Comparison of ENCODE assay signal across 10 cellular contexts in genomic region chr9:120869726-120870125, GRCh38. TPM values are rescaled to one million over a fixed set of nuclear protein-coding genes. Genes with fewer than 3 reads are reported as not detected.
A peak's percentile ranks its signal among the peaks of the same experiment; 100 is the strongest.
DNase-seq lines count a peak whose midpoint lies in the region; ATAC-seq and TF ChIP-seq lines count a peak whose summit lies in the region.
"Had no signal": no experiment of that assay in that cellular context is flagged by ENCODE, and none has a peak within 500 bp of the region (broad histone marks: within the 10 kb centered on the region; RNA-seq: fewer than 3 reads in every experiment).

No MANE protein-coding gene starts in this region.

- peak overlapping the region; percentile 86 for H3K9ac ChIP-seq in adipocyte (ENCODE audit: low read length)

- in situ Hi-C loops in GM13977 (cut with MboI; ENCODE audit: low pct_unique_long_range_greater_than_20kb, low sequenced_read_pairs, unreplicated experiment) = no loop called here

- H3K9me3 ChIP-seq in adipocyte (ENCODE audit: control insufficient read depth, low read length) (no peaks in the 10 kb centered on the region), mucosa of descending colon (no peaks in the 10 kb centered on the region), thoracic aorta (no peaks in the 10 kb centered on the region)

- ATAC-seq in mucosa of descending colon (no peak), thoracic aorta (ENCODE audit: insufficient number of reproducible peaks, low FRiP score, low read depth) (no peak), GM21381 (IDR thresholded peaks at IDR 0.05; ENCODE audit: unreplicated experiment) (no peak)

- H3K27ac ChIP-seq in thoracic aorta = peak overlapping the region; percentile 71 to 82
- H3K27ac ChIP-seq: SK-N-MC had no signal

- peaks cover 55% of the 10 kb centered on the region for H3K4me1 Mint-ChIP-seq in activated T-cell treated with anti-CD3 and anti-CD28 coated beads, Interleukin-2, amount 50 U/mL, for 24 hours (ENCODE audit: low read depth)

- peak overlapping the region; percentile 83 for H3K27ac Mint-ChIP-seq in activated T-cell treated with anti-CD3 and anti-CD28 coated beads, Interleukin-2, amount 50 U/mL, for 24 hours

- H3K36me3 Mint-ChIP-seq in activated T-cell treated with anti-CD3 and anti-CD28 coated beads, Interleukin-2, amount 50 U/mL, for 24 hours (ENCODE audit: low read depth) = peaks cover 93% of the 10 kb centered on the region

- H3K27me3 ChIP-seq in adipocyte (replicated peaks; ENCODE audit: control insufficient read depth, insufficient read depth, low read length) (no peaks in the 10 kb centered on the region), thoracic aorta (replicated peaks; ENCODE audit: insufficient read depth) (no peaks in the 10 kb centered on the region)

- peak overlapping the region; percentile 77 for H3K4me3 Mint-ChIP-seq in activated T-cell treated with anti-CD3 and anti-CD28 coated beads, Interleukin-2, amount 50 U/mL, for 24 hours

- H3K4me1 ChIP-seq in adipocyte (ENCODE audit: control insufficient read depth, insufficient read depth, low read length) = peaks cover 30% of the 10 kb centered on the region
- peaks cover 9% of the 10 kb centered on the region for H3K4me1 ChIP-seq in mucosa of descending colon (ENCODE audit: low read depth)
- peaks cover 4 to 22% of the 10 kb centered on the region in 2 donors for H3K4me1 ChIP-seq in thoracic aorta (ENCODE audit: control insufficient read depth in 1 of 2, low read depth in 2 of 2)

- no peak for DNase-seq in activated T-cell treated with anti-CD3 and anti-CD28 coated beads, Interleukin-2, amount 50 U/mL, for 24 hours
- DNase-seq in activated T-cell treated with anti-CD3 and anti-CD28 coated beads, Interleukin-2, amount 50 U/mL, for 48 hours = no peak
- DNase-seq in adipocyte (ENCODE audit: low read depth) (no peak), mucosa of descending colon (peak in 2 of 3 donors; percentile 53 to 68), thoracic aorta (ENCODE audit: low spot score) (no peak), ecto neural progenitor cell (ENCODE audit: low spot score) (no peak), GM13977 (ENCODE audit: low spot score) (no peak)
- DNase-seq: NCI-H1694 had no signal

- no peak for TF ChIP-seq CTCF in mucosa of descending colon (IDR thresholded peaks at IDR 0.05)
- no peak for TF ChIP-seq CTCF in thoracic aorta (IDR thresholded peaks at IDR 0.05)
- TF ChIP-seq CTCF in GM13977 (IDR thresholded peaks at IDR 0.05; ENCODE audit: extremely low read depth, insufficient read depth, missing control alignments) = no peak

- no peaks in the 10 kb centered on the region for H3K9me3 Mint-ChIP-seq in activated T-cell treated with anti-CD3 and anti-CD28 coated beads, Interleukin-2, amount 50 U/mL, for 24 hours

- peak overlapping the region; percentile 81 for H3K4me3 ChIP-seq in adipocyte (ENCODE audit: low read length)
- no peak overlapping the region for H3K4me3 ChIP-seq in mucosa of descending colon
- H3K4me3 ChIP-seq in thoracic aorta = peak overlapping the region; percentile 74

- H3K27me3 Mint-ChIP-seq in activated T-cell treated with anti-CD3 and anti-CD28 coated beads, Interleukin-2, amount 50 U/mL, for 24 hours = no peaks in the 10 kb centered on the region

- H3K36me3 ChIP-seq in adipocyte (ENCODE audit: control insufficient read depth, insufficient read depth, low read length, severe bottlenecking) = no peaks in the 10 kb centered on the region
- H3K36me3 ChIP-seq in mucosa of descending colon (ENCODE audit: low read depth) = no peaks in the 10 kb centered on the region
- peaks cover 33% of the 10 kb centered on the region for H3K36me3 ChIP-seq in thoracic aorta

- intact Hi-C loops in mucosa of descending colon (cut with DNase I, micrococcal nuclease) = no loop called here

RNA-seq across cellular contexts. Expression of gene PHF19, which starts 7.3 kb away (rescaled TPM):
- total RNA-seq in mucosa of descending colon (10 to 100 TPM in 2 of 3 donors, 1 to 10 TPM in 1; 9.8 to 33.6 (median 26.6) TPM), thoracic aorta (10 to 100 TPM; 47.9 to 81.7 TPM)

RNA-seq across cellular contexts. Expression of gene PSMD5, which starts 27.0 kb away (rescaled TPM):
- total RNA-seq in mucosa of descending colon = 10 to 100 TPM; 30.1 to 46.9 (median 32.3) TPM
- 10 to 100 TPM; 19.4 to 55.7 TPM for total RNA-seq in thoracic aorta

RNA-seq across cellular contexts. Expression of gene TRAF1, which starts 56.9 kb away (rescaled TPM):
- total RNA-seq in mucosa of descending colon (1 to 10 TPM; 2.9 to 5.5 (median 3.8) TPM), thoracic aorta (10 to 100 TPM; 36.4 to 52.5 TPM)

Comparison
In these comparisons a context has a peak if more than half of its experiments do, and no peak if none do; other contexts are left out.
1. DNase-seq: peak in mucosa of descending colon (2 of 3); none in activated T-cell treated with anti-CD3 and anti-CD28 coated beads, Interleukin-2, amount 50 U/mL, for 24 hours (single experiment), activated T-cell treated with anti-CD3 and anti-CD28 coated beads, Interleukin-2, amount 50 U/mL, for 48 hours (0 of 2), adipocyte (single experiment), thoracic aorta (single experiment), ecto neural progenitor cell (single experiment) and GM13977 (single experiment).
2. RNA of gene TRAF1, which starts 56.9 kb away (total RNA-seq): 36.4 to 52.5 TPM in thoracic aorta; 2.9 to 5.5 TPM in mucosa of descending colon; every median in the first group is over 4 times any median in the second.